ENCODE assay signal across 9 cellular contexts in the genomic region with DNA sequence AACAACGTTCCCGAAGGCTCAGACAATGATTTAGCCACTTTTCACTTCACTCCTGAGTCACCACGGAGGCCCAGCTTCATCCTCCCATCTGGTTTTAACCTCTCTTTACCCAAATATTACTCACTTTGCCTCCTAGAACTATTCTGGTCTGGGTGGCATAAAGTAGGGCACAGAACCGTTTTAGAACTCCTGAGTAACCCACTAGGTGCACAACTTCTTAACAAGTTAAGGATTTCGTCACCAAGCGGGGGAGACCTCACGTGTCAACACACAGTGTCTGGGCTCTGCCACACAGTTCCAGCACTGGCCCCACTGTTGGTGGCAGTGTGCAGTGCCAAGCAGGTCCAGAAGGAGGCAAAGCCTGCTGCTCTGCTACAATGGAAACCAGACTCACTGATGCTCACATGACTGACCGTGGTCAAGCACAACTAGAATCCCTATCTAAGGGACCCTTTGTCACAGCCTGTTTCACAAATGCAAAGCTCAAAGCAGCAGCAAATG.
DNase-seq lines count a peak whose midpoint lies in the region; ATAC-seq, FAIRE-seq and TF ChIP-seq lines count a peak whose summit lies in the region.
"Had no signal": no experiment of that assay in that cellular context is flagged by ENCODE, and none has a peak within 500 bp of the region (broad histone marks: within the 10 kb centered on the region; RNA-seq: fewer than 3 reads in every experiment).

No MANE protein-coding gene starts in this region.

- H3K4me1 Mint-ChIP-seq in neural progenitor cell, result peaks cover 54% of the 10 kb centered on the region

- H3K79me2 ChIP-seq in DND-41 (ENCODE audit: insufficient read depth, low read length), result no peaks in the 10 kb centered on the region
- H3K79me2 ChIP-seq in PC-3 (ENCODE audit: low read length), result peaks cover 7% of the 10 kb centered on the region; the same call in 1 of the 2 replicates
- peaks cover 8% of the 10 kb centered on the region for H3K79me2 ChIP-seq in endothelial cell of umbilical vein (ENCODE audit: control insufficient read depth, insufficient read depth, low read length)
- H3K79me2 ChIP-seq in neural progenitor cell (ENCODE audit: low read depth), result peaks cover 32% of the 10 kb centered on the region

- H3K4me3 Mint-ChIP-seq in neural progenitor cell, result no peak overlapping the region

- BruUV-seq in PC-3 (replicated peaks; lab: Mats Ljungman, UMichigan), result no TSS peak
- no TSS peak for BruUV-seq in endothelial cell of umbilical vein (replicated peaks; lab: Mats Ljungman, UMichigan)

- H3K36me3 ChIP-seq in DND-41 (ENCODE audit: insufficient read depth, low read length) (no peaks in the 10 kb centered on the region), PC-3 (ENCODE audit: low read depth, low read length) (no peaks in the 10 kb centered on the region), endothelial cell of umbilical vein (ENCODE audit: control insufficient read depth in 2 of 2, extremely low read depth in 1 of 2, insufficient read depth in 2 of 2, low read length in 2 of 2) (no peaks in the 10 kb centered on the region), neural progenitor cell (no peaks in the 10 kb centered on the region), aorta (ENCODE audit: control insufficient read depth in 1 of 2, insufficient read depth in 2 of 2, low read length in 1 of 2) (no peaks in the 10 kb centered on the region)
- H3K36me3 ChIP-seq: lower lobe of right lung had no signal

- no peaks in the 10 kb centered on the region for H3K9me1 ChIP-seq in endothelial cell of umbilical vein (replicated peaks; ENCODE audit: control insufficient read depth, extremely low read depth, insufficient read depth, low read length)

- H3K9ac ChIP-seq in DND-41 (ENCODE audit: low read depth, low read length) (no peak overlapping the region), PC-3 (ENCODE audit: low read length) (no peak overlapping the region), endothelial cell of umbilical vein (replicated peaks; ENCODE audit: extremely low read depth, insufficient read depth, low read length) (no peak overlapping the region), neural progenitor cell (no peak overlapping the region)

- DNase-seq in DND-41, result no peak
- peak; percentile 14 for DNase-seq in PC-3
- DNase-seq in endothelial cell of umbilical vein (ENCODE audit: low read depth, low spot score), result no peak
- DNase-seq in neural progenitor cell (ENCODE audit: low spot score), result peak; percentile 18
- DNase-seq in NK-92 treated with Interleukin-12 subunit alpha and Interleukin-12 subunit beta, amount 100 ng/mL, for 24 hours (lab: John Stamatoyannopoulos, UW), result no peak
- no peak for DNase-seq in aorta
- no peak for DNase-seq in iPS-NIHi7 (ENCODE audit: extremely low spot score)
- DNase-seq: lower lobe of right lung had no signal

- H3K4me1 ChIP-seq in DND-41 (ENCODE audit: insufficient read depth, low read length) (no peaks in the 10 kb centered on the region), PC-3 (ENCODE audit: insufficient read depth, low read length) (peaks cover 18% of the 10 kb centered on the region), endothelial cell of umbilical vein (ENCODE audit: control insufficient read depth, extremely low read depth, insufficient read depth, low read length) (no peaks in the 10 kb centered on the region), neural progenitor cell (peaks cover 31% of the 10 kb centered on the region), aorta (ENCODE audit: control insufficient read depth in 1 of 2, insufficient read depth in 2 of 2, low read length in 2 of 2) (no peaks in the 10 kb centered on the region)

- H4K20me1 ChIP-seq in DND-41 (ENCODE audit: insufficient read depth, low read length), result peaks cover 5% of the 10 kb centered on the region; the same call in 1 of the 2 replicates
- H4K20me1 ChIP-seq in PC-3 (ENCODE audit: low read length), result no peaks in the 10 kb centered on the region
- no peaks in the 10 kb centered on the region for H4K20me1 ChIP-seq in endothelial cell of umbilical vein (replicated peaks; ENCODE audit: control insufficient read depth, extremely low read depth, insufficient read depth, low read length)
- peaks cover 6% of the 10 kb centered on the region for H4K20me1 ChIP-seq in neural progenitor cell (ENCODE audit: low read depth)

- intact Hi-C loops in PC-3 (cut with micrococcal nuclease) (no loop called here), endothelial cell of umbilical vein (cut with micrococcal nuclease) (no loop called here), aorta (cut with DNase I) (no loop called here)

- TF ChIP-seq CTCF in DND-41 (IDR thresholded peaks at IDR 0.05; ENCODE audit: borderline replicate concordance, extremely low read depth, low read length, poor library complexity, severe bottlenecking) (peak; percentile 17), PC-3 (conservative IDR thresholded peaks at IDR 0.05; ENCODE audit: low read depth, low read length) (peak; percentile 43; the same call in 1 of the 2 replicates), endothelial cell of umbilical vein (IDR thresholded peaks at IDR 0.05; ENCODE audit: extremely low read depth in 1 of 2, insufficient read depth in 1 of 2, low read depth in 1 of 2, low read length in 2 of 2) (peak; percentile 3 to 25), neural progenitor cell (IDR thresholded peaks at IDR 0.05) (peak; percentile 24)

- no peaks in the 10 kb centered on the region for H3K9me2 ChIP-seq in PC-3 (replicated peaks; ENCODE audit: low read length)

- H3K9me3 Mint-ChIP-seq in neural progenitor cell, result peaks cover 8% of the 10 kb centered on the region

- WGBS in aorta, 2 donors, result 79 to 84% methylated on average over 8 of the region's 8 CpGs

- H3K27ac ChIP-seq in DND-41 (ENCODE audit: low read length), result no peak overlapping the region
- H3K27ac ChIP-seq in PC-3 (ENCODE audit: low read length), result no peak overlapping the region
- H3K27ac ChIP-seq in endothelial cell of umbilical vein (ENCODE audit: insufficient read depth, low read depth, low read length), result no peak overlapping the region
- no peak overlapping the region for H3K27ac ChIP-seq in neural progenitor cell
- no peak overlapping the region for H3K27ac ChIP-seq in aorta (ENCODE audit: low read depth in 1 of 2, low read length in 2 of 2)
- H3K27ac ChIP-seq: lower lobe of right lung had no signal

- H3K4me3 ChIP-seq in DND-41 (ENCODE audit: low read depth in 1 of 2, low read length in 2 of 2) (no peak overlapping the region), PC-3 (ENCODE audit: low read length) (no peak overlapping the region), endothelial cell of umbilical vein (replicated peaks in 1 of 3; ENCODE audit: insufficient read depth in 1 of 3, low read depth in 1 of 3, low read length in 3 of 3) (no peak overlapping the region), neural progenitor cell (no peak overlapping the region), aorta (ENCODE audit: low read length in 2 of 2) (no peak overlapping the region)
- H3K4me3 ChIP-seq: lower lobe of right lung had no signal

- FAIRE-seq in endothelial cell of umbilical vein (lab: Jason Lieb, UNC), result no peak

- H3K27me3 Mint-ChIP-seq in neural progenitor cell (ENCODE audit: insufficient read depth, low read depth), result no peaks in the 10 kb centered on the region

- ATAC-seq in DND-41 (ENCODE audit: insufficient read depth, low read depth), result no peak
- ATAC-seq in PC-3, result no peak; the same call in 1 of the 2 replicates
- ATAC-seq in aorta (ENCODE audit: low FRiP score), result no peak
- ATAC-seq in GM19395 (IDR thresholded peaks at IDR 0.05; ENCODE audit: unreplicated experiment), result no peak
- ATAC-seq: lower lobe of right lung had no signal

- peaks cover 33% of the 10 kb centered on the region for H3K36me3 Mint-ChIP-seq in neural progenitor cell

- POLR2A ChIA-PET in PC-3 (lab: Charles Lee; ENCODE audit: unreplicated experiment), result no interaction called here
- POLR2A ChIA-PET in endothelial cell of umbilical vein (lab: Charles Lee), result no interaction called here

- H3K4me2 ChIP-seq in DND-41 (ENCODE audit: insufficient read depth, low read length), result no peak overlapping the region
- no peak overlapping the region for H3K4me2 ChIP-seq in PC-3 (ENCODE audit: low read length)
- no peak overlapping the region for H3K4me2 ChIP-seq in endothelial cell of umbilical vein (ENCODE audit: insufficient read depth, low read length)
- no peak overlapping the region for H3K4me2 ChIP-seq in neural progenitor cell

- TF ChIP-seq POLR2A in endothelial cell of umbilical vein (IDR thresholded peaks at IDR 0.05; ENCODE audit: low read depth, low read length), result no peak

- dilution Hi-C loops in endothelial cell of umbilical vein (cut with MboI; ENCODE audit: extremely low pct_ligation_motif_present, low sequenced_read_pairs), result no loop called here

- H3K27me3 ChIP-seq in DND-41 (ENCODE audit: insufficient read depth, low read length, poor library complexity), result no peaks in the 10 kb centered on the region
- no peaks in the 10 kb centered on the region for H3K27me3 ChIP-seq in PC-3 (ENCODE audit: low read length)
- no peaks in the 10 kb centered on the region for H3K27me3 ChIP-seq in endothelial cell of umbilical vein (ENCODE audit: control insufficient read depth in 2 of 2, insufficient read depth in 2 of 2, low read length in 2 of 2)
- H3K27me3 ChIP-seq in neural progenitor cell, result no peaks in the 10 kb centered on the region
- no peaks in the 10 kb centered on the region for H3K27me3 ChIP-seq in aorta (ENCODE audit: control insufficient read depth in 1 of 2, insufficient read depth in 2 of 2, low read length in 1 of 2)

- no peak overlapping the region for H2AFZ ChIP-seq in DND-41 (ENCODE audit: low read depth, low read length)
- H2AFZ ChIP-seq in PC-3 (ENCODE audit: low read length), result no peak overlapping the region
- no peak overlapping the region for H2AFZ ChIP-seq in endothelial cell of umbilical vein (ENCODE audit: low read depth, low read length)
- H2AFZ ChIP-seq in neural progenitor cell (replicated peaks), result no peak overlapping the region

- peak overlapping the region; percentile 48 for H3K27ac Mint-ChIP-seq in neural progenitor cell

- H3K9me3 ChIP-seq in DND-41 (ENCODE audit: insufficient read depth, low read length, severe bottlenecking) (no peaks in the 10 kb centered on the region), PC-3 (ENCODE audit: low read length) (no peaks in the 10 kb centered on the region), endothelial cell of umbilical vein (replicated peaks; ENCODE audit: control insufficient read depth, insufficient read depth, low read length) (no peaks in the 10 kb centered on the region), neural progenitor cell (ENCODE audit: low read depth) (no peaks in the 10 kb centered on the region), aorta (ENCODE audit: control insufficient read depth, low read length) (no peaks in the 10 kb centered on the region)
- H3K9me3 ChIP-seq: lower lobe of right lung had no signal

- CTCF ChIA-PET in PC-3 (lab: Charles Lee) (no interaction called here), endothelial cell of umbilical vein (lab: Charles Lee) (interaction anchor here (0.6 to 2.0 kb wide), 3 partner anchors 10 to 119 kb away, joined by 3 to 6 read pairs (median 3); no protein-coding TSS in a partner anchor)

- H3F3A ChIP-seq in PC-3 (ENCODE audit: low read length, unreplicated experiment) (peaks cover 3% of the 10 kb centered on the region), neural progenitor cell (ENCODE audit: low read depth) (peaks cover 8% of the 10 kb centered on the region)

TF ChIP-seq in endothelial cell of umbilical vein, 7 proteins besides CTCF, POLR2A, EP300 and RAD21 (continues in another document):
- no peak for TF ChIP-seq MYC (IDR thresholded peaks at IDR 0.05; ENCODE audit: low read depth, low read length)
- TF ChIP-seq POLR2AphosphoS5 (IDR thresholded peaks at IDR 0.05; ENCODE audit: insufficient read depth, low read depth, low read length), result no peak

Comparison
In these comparisons a context has a peak if more than half of its experiments do, and no peak if none do; other contexts are left out.
1. DNase-seq: peak in PC-3 (single experiment) and neural progenitor cell (single experiment); none in DND-41 (single experiment), endothelial cell of umbilical vein (single experiment), NK-92 treated with Interleukin-12 subunit alpha and Interleukin-12 subunit beta, amount 100 ng/mL, for 24 hours (single experiment), aorta (0 of 2) and iPS-NIHi7 (single experiment).
2. Peak in every context shown above with its lines, with median percentiles within 50 percentile points of each other: CTCF ChIP-seq.